1 cellular context compared by ENCODE assay signal in the genomic region with DNA sequence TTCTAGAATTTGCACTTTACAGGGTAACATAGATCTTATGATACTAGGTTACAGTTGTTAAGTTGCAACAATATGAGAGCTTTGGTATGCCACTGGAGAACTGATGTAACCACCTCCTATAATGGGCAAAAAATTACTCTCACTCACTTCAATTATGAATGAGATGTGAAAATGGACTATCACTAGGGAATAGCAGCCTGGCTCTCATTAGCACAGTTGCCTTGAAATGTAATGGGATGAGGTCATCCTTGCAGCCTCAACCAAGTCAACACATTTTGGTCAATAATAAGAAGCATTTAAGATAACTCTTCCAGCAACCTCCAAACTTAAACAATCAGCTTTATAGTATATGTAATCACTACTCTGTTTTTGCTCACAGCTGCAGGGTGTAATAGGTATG.
TF ChIP-seq lines count a peak whose summit lies in the region.

No MANE protein-coding gene starts in this region.

TF ChIP-seq in neural cell, 6 proteins besides CTCF, POLR2A, EP300 and RAD21 (continued from another document):
- TF ChIP-seq, protein P1, sequence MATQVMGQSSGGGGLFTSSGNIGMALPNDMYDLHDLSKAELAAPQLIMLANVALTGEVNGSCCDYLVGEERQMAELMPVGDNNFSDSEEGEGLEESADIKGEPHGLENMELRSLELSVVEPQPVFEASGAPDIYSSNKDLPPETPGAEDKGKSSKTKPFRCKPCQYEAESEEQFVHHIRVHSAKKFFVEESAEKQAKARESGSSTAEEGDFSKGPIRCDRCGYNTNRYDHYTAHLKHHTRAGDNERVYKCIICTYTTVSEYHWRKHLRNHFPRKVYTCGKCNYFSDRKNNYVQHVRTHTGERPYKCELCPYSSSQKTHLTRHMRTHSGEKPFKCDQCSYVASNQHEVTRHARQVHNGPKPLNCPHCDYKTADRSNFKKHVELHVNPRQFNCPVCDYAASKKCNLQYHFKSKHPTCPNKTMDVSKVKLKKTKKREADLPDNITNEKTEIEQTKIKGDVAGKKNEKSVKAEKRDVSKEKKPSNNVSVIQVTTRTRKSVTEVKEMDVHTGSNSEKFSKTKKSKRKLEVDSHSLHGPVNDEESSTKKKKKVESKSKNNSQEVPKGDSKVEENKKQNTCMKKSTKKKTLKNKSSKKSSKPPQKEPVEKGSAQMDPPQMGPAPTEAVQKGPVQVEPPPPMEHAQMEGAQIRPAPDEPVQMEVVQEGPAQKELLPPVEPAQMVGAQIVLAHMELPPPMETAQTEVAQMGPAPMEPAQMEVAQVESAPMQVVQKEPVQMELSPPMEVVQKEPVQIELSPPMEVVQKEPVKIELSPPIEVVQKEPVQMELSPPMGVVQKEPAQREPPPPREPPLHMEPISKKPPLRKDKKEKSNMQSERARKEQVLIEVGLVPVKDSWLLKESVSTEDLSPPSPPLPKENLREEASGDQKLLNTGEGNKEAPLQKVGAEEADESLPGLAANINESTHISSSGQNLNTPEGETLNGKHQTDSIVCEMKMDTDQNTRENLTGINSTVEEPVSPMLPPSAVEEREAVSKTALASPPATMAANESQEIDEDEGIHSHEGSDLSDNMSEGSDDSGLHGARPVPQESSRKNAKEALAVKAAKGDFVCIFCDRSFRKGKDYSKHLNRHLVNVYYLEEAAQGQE (IDR thresholded peaks at IDR 0.05; ENCODE audit: borderline replicate concordance), result no peak
